ENCODE assay signal across 1 cellular context in genomic region chr9:122338989-122339388, GRCh38.
TF ChIP-seq lines count a peak whose summit lies in the region.

No MANE protein-coding gene starts in this region.

TF ChIP-seq in SK-N-SH, 30 proteins besides CTCF, POLR2A, EP300 and RAD21 (continued from another document):
- TF ChIP-seq USF1 (IDR thresholded peaks at IDR 0.05; ENCODE audit: borderline replicate concordance, low read depth) (peak; percentile 74; the same call in 1 of the 2 replicates), GATA2 (CRISPR knock-in tag; IDR thresholded peaks at IDR 0.05) (no peak), NFIC (IDR thresholded peaks at IDR 0.05; ENCODE audit: borderline replicate concordance) (no peak), SIN3A (IDR thresholded peaks at IDR 0.05; ENCODE audit: borderline replicate concordance, low read depth, low read length) (no peak), GABPA (IDR thresholded peaks at IDR 0.05; ENCODE audit: low read depth) (no peak), RXRA (IDR thresholded peaks at IDR 0.05; ENCODE audit: borderline replicate concordance, low read depth) (no peak), JUND (IDR thresholded peaks at IDR 0.05) (no peak)
- TF ChIP-seq, protein P1, sequence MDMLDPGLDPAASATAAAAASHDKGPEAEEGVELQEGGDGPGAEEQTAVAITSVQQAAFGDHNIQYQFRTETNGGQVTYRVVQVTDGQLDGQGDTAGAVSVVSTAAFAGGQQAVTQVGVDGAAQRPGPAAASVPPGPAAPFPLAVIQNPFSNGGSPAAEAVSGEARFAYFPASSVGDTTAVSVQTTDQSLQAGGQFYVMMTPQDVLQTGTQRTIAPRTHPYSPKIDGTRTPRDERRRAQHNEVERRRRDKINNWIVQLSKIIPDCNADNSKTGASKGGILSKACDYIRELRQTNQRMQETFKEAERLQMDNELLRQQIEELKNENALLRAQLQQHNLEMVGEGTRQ (IDR thresholded peaks at IDR 0.05; ENCODE audit: borderline replicate concordance, low read depth, low read length) = peak; percentile 35; the same call in 1 of the 2 replicates
- TF ChIP-seq, protein P2, sequence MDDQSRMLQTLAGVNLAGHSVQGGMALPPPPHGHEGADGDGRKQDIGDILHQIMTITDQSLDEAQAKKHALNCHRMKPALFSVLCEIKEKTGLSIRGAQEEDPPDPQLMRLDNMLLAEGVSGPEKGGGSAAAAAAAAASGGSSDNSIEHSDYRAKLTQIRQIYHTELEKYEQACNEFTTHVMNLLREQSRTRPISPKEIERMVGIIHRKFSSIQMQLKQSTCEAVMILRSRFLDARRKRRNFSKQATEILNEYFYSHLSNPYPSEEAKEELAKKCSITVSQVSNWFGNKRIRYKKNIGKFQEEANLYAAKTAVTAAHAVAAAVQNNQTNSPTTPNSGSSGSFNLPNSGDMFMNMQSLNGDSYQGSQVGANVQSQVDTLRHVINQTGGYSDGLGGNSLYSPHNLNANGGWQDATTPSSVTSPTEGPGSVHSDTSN (IDR thresholded peaks at IDR 0.05) = no peak
